In genomic region chr19:29384676-29385075, GRCh38 we compare ENCODE assay signal across 18 cellular contexts.
DNase-seq lines count a peak whose midpoint lies in the region; ATAC-seq and TF ChIP-seq lines count a peak whose summit lies in the region.
"Had no signal": no experiment of that assay in that cellular context is flagged by ENCODE, and none has a peak within 500 bp of the region (broad histone marks: within the 10 kb centered on the region; RNA-seq: fewer than 3 reads in every experiment).

No MANE protein-coding gene starts in this region.

- no peak overlapping the region for H2AFZ ChIP-seq in neural progenitor cell (replicated peaks)

- H3K4me1 ChIP-seq in neural progenitor cell = peaks cover 5% of the 10 kb centered on the region
- no peaks in the 10 kb centered on the region for H3K4me1 ChIP-seq in effector memory CD4-positive, alpha-beta T cell (ENCODE audit: control insufficient read depth, insufficient read depth, low read length, poor library complexity, severe bottlenecking)
- H3K4me1 ChIP-seq: HAP-1 had no signal

- DNase-seq in NCI-H748 (lab: John Stamatoyannopoulos, UW; ENCODE audit: unreplicated experiment) (peak; percentile 18), NCI-H748 treated with DMSO at 0.1 percent for 48 hours (lab: John Stamatoyannopoulos, UW) (no peak), chondrocyte (ENCODE audit: low spot score) (peak; percentile 55), neural progenitor cell (ENCODE audit: low spot score) (no peak), T-cell (no peak), DMS53 treated with DMSO at 0.1 percent for 48 hours (lab: John Stamatoyannopoulos, UW; ENCODE audit: unreplicated experiment) (no peak)
- DNase-seq in effector memory CD4-positive, alpha-beta T cell = no peak
- DNase-seq: DND-41; NCI-H1417 treated with DMSO at 0.1 percent for 48 hours; NCI-H187 treated with DMSO at 0.1 percent for 48 hours; NCI-H2171 treated with DMSO at 0.1 percent for 48 hours; NCI-H446; NCI-H69; NK-92 treated with Interleukin-12 subunit alpha and Interleukin-12 subunit beta, amount 100 ng/mL, for 24 hours; SHP77 had no signal

- H3K4me3 Mint-ChIP-seq in chondrocyte (ENCODE audit: unreplicated experiment) = no peak overlapping the region
- H3K4me3 Mint-ChIP-seq in neural progenitor cell = no peak overlapping the region
- no peak overlapping the region for H3K4me3 Mint-ChIP-seq in T-cell
- H3K4me3 Mint-ChIP-seq: CD14-positive monocyte had no signal

- H3K9me3 Mint-ChIP-seq in chondrocyte (ENCODE audit: low read depth) = peaks cover 10% of the 10 kb centered on the region
- peaks cover 2% of the 10 kb centered on the region for H3K9me3 Mint-ChIP-seq in neural progenitor cell
- H3K9me3 Mint-ChIP-seq in T-cell = peaks cover 0 to 2% (median 0%) of the 10 kb centered on the region in 3 donors

- CTCF ChIA-PET in T-cell (lab: Charles Lee) = no interaction called here

- H3K36me3 Mint-ChIP-seq in chondrocyte (ENCODE audit: low read depth) (no peaks in the 10 kb centered on the region), neural progenitor cell (no peaks in the 10 kb centered on the region), T-cell (no peaks in the 10 kb centered on the region)
- H3K36me3 Mint-ChIP-seq: CD14-positive monocyte had no signal

- no peaks in the 10 kb centered on the region for H3K27me3 ChIP-seq in neural progenitor cell
- no peaks in the 10 kb centered on the region for H3K27me3 ChIP-seq in effector memory CD4-positive, alpha-beta T cell (replicated peaks; ENCODE audit: control insufficient read depth, insufficient read depth, low read length, poor library complexity, severe bottlenecking)

- H3K27me3 Mint-ChIP-seq in chondrocyte (ENCODE audit: low read depth) (peaks cover 3% of the 10 kb centered on the region), neural progenitor cell (ENCODE audit: insufficient read depth, low read depth) (peaks cover 10% of the 10 kb centered on the region), T-cell (peaks cover 16 to 19% of the 10 kb centered on the region in 2 donors)

- H3K27ac Mint-ChIP-seq in chondrocyte (ENCODE audit: unreplicated experiment) (no peak overlapping the region), neural progenitor cell (peak overlapping the region; percentile 77), T-cell (no peak overlapping the region)
- H3K27ac Mint-ChIP-seq: CD14-positive monocyte had no signal

- H3K4me3 ChIP-seq in neural progenitor cell = no peak overlapping the region
- H3K4me3 ChIP-seq in effector memory CD4-positive, alpha-beta T cell (ENCODE audit: insufficient read depth, low read depth, low read length, poor library complexity, severe bottlenecking) = no peak overlapping the region
- H3K4me3 ChIP-seq: HAP-1 had no signal

- no peaks in the 10 kb centered on the region for H3K4me1 Mint-ChIP-seq in chondrocyte (ENCODE audit: low read depth)
- peaks cover 34% of the 10 kb centered on the region for H3K4me1 Mint-ChIP-seq in neural progenitor cell
- no peaks in the 10 kb centered on the region for H3K4me1 Mint-ChIP-seq in T-cell
- H3K4me1 Mint-ChIP-seq: CD14-positive monocyte had no signal

- H3K36me3 ChIP-seq in neural progenitor cell = no peaks in the 10 kb centered on the region
- H3K36me3 ChIP-seq in effector memory CD4-positive, alpha-beta T cell (ENCODE audit: control insufficient read depth, insufficient read depth, low read length) = no peaks in the 10 kb centered on the region
- H3K36me3 ChIP-seq: HAP-1 had no signal

- H3K27ac ChIP-seq in neural progenitor cell = no peak overlapping the region
- H3K27ac ChIP-seq in effector memory CD4-positive, alpha-beta T cell (ENCODE audit: insufficient read depth, low read length, poor library complexity, severe bottlenecking) = no peak overlapping the region

- no peaks in the 10 kb centered on the region for H3K79me2 ChIP-seq in neural progenitor cell (ENCODE audit: low read depth)

- POLR2A ChIA-PET in T-cell (lab: Charles Lee) = no interaction called here

- H3F3A ChIP-seq in neural progenitor cell (ENCODE audit: low read depth) = no peaks in the 10 kb centered on the region

- H3K9ac ChIP-seq in neural progenitor cell = no peak overlapping the region

- no peaks in the 10 kb centered on the region for H3K9me3 ChIP-seq in neural progenitor cell (ENCODE audit: low read depth)
- no peaks in the 10 kb centered on the region for H3K9me3 ChIP-seq in effector memory CD4-positive, alpha-beta T cell (ENCODE audit: control insufficient read depth, low read length)
- H3K9me3 ChIP-seq: HAP-1 had no signal

- H4K20me1 ChIP-seq in neural progenitor cell (ENCODE audit: low read depth) = no peaks in the 10 kb centered on the region

- ATAC-seq in T-cell (replicated peaks in 1 of 4) (no peak), GM18873 (IDR thresholded peaks at IDR 0.05; ENCODE audit: low FRiP score, unreplicated experiment) (no peak)

- TF ChIP-seq CTCF in chondrocyte (IDR thresholded peaks at IDR 0.05) = no peak
- no peak for TF ChIP-seq CTCF in neural progenitor cell (IDR thresholded peaks at IDR 0.05)

- H3K4me2 ChIP-seq in neural progenitor cell = no peak overlapping the region

Comparison
In these comparisons a context has a peak if more than half of its experiments do, and no peak if none do; other contexts are left out.
1. DNase-seq: peak in NCI-H748 (single experiment) and chondrocyte (single experiment); none in NCI-H748 treated with DMSO at 0.1 percent for 48 hours (single experiment), neural progenitor cell (single experiment), T-cell (0 of 34), DMS53 treated with DMSO at 0.1 percent for 48 hours (single experiment) and effector memory CD4-positive, alpha-beta T cell (0 of 3).